In genomic region chr20:41366546-41367392, GRCh38 we compare ENCODE assay signal across 9 cellular contexts. TPM values are rescaled to one million over a fixed set of nuclear protein-coding genes. Genes with fewer than 3 reads are reported as not detected.
A peak's percentile ranks its signal among the peaks of the same experiment; 100 is the strongest.
DNase-seq lines count a peak whose midpoint lies in the region; ATAC-seq and TF ChIP-seq lines count a peak whose summit lies in the region.
"Had no signal": no experiment of that assay in that cellular context is flagged by ENCODE, and none has a peak within 500 bp of the region (broad histone marks: within the 10 kb centered on the region; RNA-seq: fewer than 3 reads in every experiment).

TSS of gene EMILIN3 (minus strand) at chr20:41366818. CDS start at chr20:41366634, 184 bp downstream.

- no peaks in the 10 kb centered on the region for H3K36me3 Mint-ChIP-seq in stimulated activated naive CD8-positive, alpha-beta T cell treated with anti-CD3 and anti-CD28 coated beads, Interleukin-15, Interleukin-2, amounts not matched to agents 100 ng/mL and 50 ng/mL, for 24 hours (ENCODE audit: low read depth)
- peaks cover 0 to 10% (median 7%) of the 10 kb centered on the region in 3 donors for H3K36me3 Mint-ChIP-seq in naive thymus-derived CD8-positive, alpha-beta T cell
- H3K36me3 Mint-ChIP-seq: immature natural killer cell had no signal

- no peak for TF ChIP-seq CTCF in cardiac fibroblast (IDR thresholded peaks at IDR 0.05; ENCODE audit: low read depth, low read length)

- H3K9me3 Mint-ChIP-seq in stimulated activated naive CD8-positive, alpha-beta T cell treated with anti-CD3 and anti-CD28 coated beads, Interleukin-15, Interleukin-2, amounts not matched to agents 100 ng/mL and 50 ng/mL, for 24 hours, result peaks cover 5% of the 10 kb centered on the region
- peaks cover 4 to 13% (median 8%) of the 10 kb centered on the region in 9 donors for H3K9me3 Mint-ChIP-seq in naive thymus-derived CD8-positive, alpha-beta T cell

- POLR2A ChIA-PET in naive thymus-derived CD8-positive, alpha-beta T cell (lab: Charles Lee), result no interaction called here

- H3K4me3 Mint-ChIP-seq in stimulated activated naive CD8-positive, alpha-beta T cell treated with anti-CD3 and anti-CD28 coated beads, Interleukin-15, Interleukin-2, amounts not matched to agents 100 ng/mL and 50 ng/mL, for 24 hours, result peak within 1 kb of the TSS; percentile 54
- H3K4me3 Mint-ChIP-seq in naive thymus-derived CD8-positive, alpha-beta T cell, result peak within 1 kb of the TSS; percentile 46 to 70 (median 66)

- no peak for ATAC-seq in stimulated activated naive CD8-positive, alpha-beta T cell treated with anti-CD3 and anti-CD28 coated beads, Interleukin-15, Interleukin-2, amounts not matched to agents 100 U/mL and 50 U/mL, for 24 hours
- no peak for ATAC-seq in naive thymus-derived CD8-positive, alpha-beta T cell
- ATAC-seq in GM18502 (IDR thresholded peaks at IDR 0.05; ENCODE audit: poor library complexity, unreplicated experiment), result no peak

- H3K27ac Mint-ChIP-seq in stimulated activated naive CD8-positive, alpha-beta T cell treated with anti-CD3 and anti-CD28 coated beads, Interleukin-15, Interleukin-2, amounts not matched to agents 100 ng/mL and 50 ng/mL, for 24 hours, result no peak within 1 kb of the TSS
- H3K27ac Mint-ChIP-seq in naive thymus-derived CD8-positive, alpha-beta T cell, result no peak within 1 kb of the TSS
- H3K27ac Mint-ChIP-seq: immature natural killer cell had no signal

- no peak for DNase-seq in stimulated activated naive CD8-positive, alpha-beta T cell treated with anti-CD3 and anti-CD28 coated beads, Interleukin-15, Interleukin-2, amounts not matched to agents 100 U/mL and 50 U/mL, for 24 hours
- DNase-seq in cardiac fibroblast (ENCODE audit: low read depth in 2 of 2) (no peak), SHP77 (lab: John Stamatoyannopoulos, UW) (no peak), NCI-H446 (lab: John Stamatoyannopoulos, UW) (no peak), activated gamma-delta T cell treated with Interleukin-2 at 50 U/mL for 16 hours (no peak)
- no peak for DNase-seq in naive thymus-derived CD8-positive, alpha-beta T cell
- DNase-seq: immature natural killer cell had no signal

- H3K4me3 ChIP-seq in cardiac fibroblast (replicated peaks in 1 of 2; ENCODE audit: low read depth in 2 of 2, low read length in 2 of 2), result peak within 1 kb of the TSS; percentile 18 to 22

- peaks cover 46% of the 10 kb centered on the region for H3K27me3 Mint-ChIP-seq in stimulated activated naive CD8-positive, alpha-beta T cell treated with anti-CD3 and anti-CD28 coated beads, Interleukin-15, Interleukin-2, amounts not matched to agents 100 ng/mL and 50 ng/mL, for 24 hours
- peaks cover 12 to 47% (median 41%) of the 10 kb centered on the region in 5 donors for H3K27me3 Mint-ChIP-seq in naive thymus-derived CD8-positive, alpha-beta T cell

- peaks cover 7% of the 10 kb centered on the region for H3K4me1 Mint-ChIP-seq in stimulated activated naive CD8-positive, alpha-beta T cell treated with anti-CD3 and anti-CD28 coated beads, Interleukin-15, Interleukin-2, amounts not matched to agents 100 ng/mL and 50 ng/mL, for 24 hours (ENCODE audit: low read depth)
- H3K4me1 Mint-ChIP-seq in naive thymus-derived CD8-positive, alpha-beta T cell, result peaks cover 0 to 10% (median 8%) of the 10 kb centered on the region in 4 donors

RNA-seq across cellular contexts. Expression of gene EMILIN3, which starts in this region (rescaled TPM):
- total RNA-seq in naive thymus-derived CD8-positive, alpha-beta T cell, result not detected
- under 1 TPM in 1 of 3 donors, not detected in 2; 0.13 TPM for polyA plus RNA-seq in naive thymus-derived CD8-positive, alpha-beta T cell
- polyA plus RNA-seq: immature natural killer cell had no signal
